ENCODE assay signal across 25 cellular contexts in the genomic region with DNA sequence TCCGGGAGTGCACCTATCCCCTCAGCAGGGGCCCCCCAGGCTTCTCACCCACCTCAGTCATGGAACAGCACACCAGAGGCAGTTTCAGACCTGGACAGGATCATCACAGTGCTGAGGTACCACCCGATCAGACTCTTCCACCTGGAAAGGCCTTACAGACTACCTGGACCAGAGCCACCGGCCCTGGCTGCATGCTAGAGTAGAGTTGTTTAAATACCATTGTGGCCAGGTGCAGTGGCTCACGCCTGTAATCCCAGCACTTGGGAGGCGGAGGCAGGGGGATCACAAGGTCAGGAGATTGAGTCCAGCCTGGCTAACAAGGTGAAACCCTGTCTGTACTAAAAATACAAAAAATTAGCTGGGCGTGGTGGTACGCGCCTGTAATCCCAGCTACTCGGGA.
"Had no signal": no experiment of that assay in that cellular context is flagged by ENCODE, and none has a peak within 500 bp of the region (broad histone marks: within the 10 kb centered on the region; RNA-seq: fewer than 3 reads in every experiment).

No MANE protein-coding gene starts in this region.

- ATAC-seq: effector memory CD8-positive, alpha-beta T cell; gastrocnemius medialis; natural killer cell; stimulated activated memory B cell treated with anti-CD40 and anti-IgM and Interleukin-4, amounts not matched to agents 10 μg/mL and 1 μg/mL and 100 μg/mL, for 72 hours had no signal

- DNase-seq: activated CD4-positive, alpha-beta memory T cell treated with anti-CD3 and anti-CD28 coated beads for 36 hours; activated CD4-positive, alpha-beta T cell treated with anti-CD3 and anti-CD28 coated beads, Interleukin-2, amount 10 ng/mL, durations not matched to agents 24 days and 14 days; activated CD4-positive, CD25-positive, alpha-beta regulatory T cell treated with anti-CD3 and anti-CD28 coated beads, Interleukin-2, amount 50 U/mL, for 72 hours; activated CD8-positive, alpha-beta memory T cell treated with anti-CD3 and anti-CD28 coated beads, Interleukin-2, amount 50 U/mL, for 4 hours; activated gamma-delta T cell; activated naive CD4-positive, alpha-beta T cell treated with anti-CD3 and anti-CD28 coated beads, Interleukin-2, amount 10 ng/mL, durations not matched to agents 7 days and 5 days; activated naive CD8-positive, alpha-beta T cell treated with anti-CD3 and anti-CD28 coated beads, Interleukin-2, amount 10 ng/mL, durations not matched to agents 7 days and 5 days; activated T-cell treated with anti-CD3 and anti-CD28 coated beads, Interleukin-2, amount 50 U/mL, for 1 hour; caudate nucleus; cortex of kidney; effector memory CD8-positive, alpha-beta T cell; erythroblast; gastrocnemius medialis; glutamatergic neuron; islet precursor cell; left ventricle myocardium inferior; mesendoderm; natural killer cell; occipital lobe; stimulated activated CD4-positive, alpha-beta T cell treated with anti-CD3 and anti-CD28 coated beads, Interleukin-1b, Interleukin-23, amount 100 ng/mL, for 48 hours; stimulated activated CD4-positive, alpha-beta T cell treated with anti-CD3 and anti-CD28 coated beads, Interleukin-4, amount 100 ng/mL, for 4 hours; stimulated activated CD8-positive, alpha-beta memory T cell treated with anti-CD3 and anti-CD28 coated beads, Interleukin-4, amount 100 ng/mL, for 48 hours; tibial artery; upper lobe of right lung had no signal
